17 cellular contexts compared by ENCODE assay signal in the genomic region with DNA sequence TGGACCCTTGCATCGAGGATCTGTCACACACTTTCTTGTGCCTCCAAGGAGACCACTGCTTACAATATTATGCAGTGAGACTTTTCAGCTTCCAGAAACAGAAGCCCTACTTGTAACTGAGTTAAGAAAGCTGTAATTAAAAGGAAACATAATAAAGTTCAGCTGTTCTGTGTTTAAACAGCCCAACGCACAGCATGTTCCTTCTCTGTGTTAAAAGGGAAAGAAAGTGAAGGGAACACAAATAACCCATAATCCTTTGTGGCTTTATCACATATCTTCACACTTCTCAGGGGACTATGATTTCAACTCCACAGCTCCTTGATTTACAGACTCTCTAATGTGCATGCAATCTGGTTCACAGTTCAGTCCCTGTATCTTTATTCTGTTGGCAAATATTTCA.
DNase-seq lines count a peak whose midpoint lies in the region; ATAC-seq and TF ChIP-seq lines count a peak whose summit lies in the region.
"Had no signal": no experiment of that assay in that cellular context is flagged by ENCODE, and none has a peak within 500 bp of the region (broad histone marks: within the 10 kb centered on the region; RNA-seq: fewer than 3 reads in every experiment).

No MANE protein-coding gene starts in this region.

- intact Hi-C loops in left cardiac atrium (cut with DNase I), result loop anchor here in 1 of 2 donors (10.0 kb wide), 1 partner anchor 64 kb away; no protein-coding TSS in a partner anchor

- DNase-seq in left cardiac atrium, result no peak
- no peak for DNase-seq in right atrium auricular region (ENCODE audit: low spot score)
- peak; percentile 61 for DNase-seq in inferior parietal cortex (ENCODE audit: extremely low spot score)
- peak; percentile 70 for DNase-seq in superior temporal gyrus (ENCODE audit: extremely low spot score)
- no peak for DNase-seq in kidney tubule cell (ENCODE audit: low spot score)
- no peak for DNase-seq in iPS-NIHi7 (ENCODE audit: extremely low spot score)
- DNase-seq: CD4-positive, alpha-beta T cell; DMS153; GF-D8; GM23248; HCEC 1CT; NCI-H1105; NCI-H2081 treated with DMSO at 0.1 percent for 48 hours; NCI-H748 treated with DMSO at 0.1 percent for 48 hours; SHP77 had no signal

- no peaks in the 10 kb centered on the region for H3K27me3 ChIP-seq in right atrium auricular region

- H3K36me3 ChIP-seq in right atrium auricular region, result no peaks in the 10 kb centered on the region

- TF ChIP-seq CTCF in right atrium auricular region (IDR thresholded peaks at IDR 0.05) (no peak), VCaP (conservative IDR thresholded peaks at IDR 0.05) (no peak)

- H3K27ac ChIP-seq in right atrium auricular region (peak overlapping the region in 1 of 2 donors; percentile 20), VCaP (peak overlapping the region; percentile 45)
- H3K27ac ChIP-seq: GM23248 had no signal

- ATAC-seq in left cardiac atrium (peak; percentile 21), HG02642 (IDR thresholded peaks at IDR 0.05; ENCODE audit: poor library complexity, unreplicated experiment) (no peak)

- H3K4me1 ChIP-seq in right atrium auricular region, result peaks cover 0 to 29% of the 10 kb centered on the region in 2 donors

- H3K9me3 ChIP-seq in right atrium auricular region, result no peaks in the 10 kb centered on the region

- no peak overlapping the region for H3K4me3 ChIP-seq in right atrium auricular region
- H3K4me3 ChIP-seq: GM23248 had no signal

Comparison
In these comparisons a context has a peak if more than half of its experiments do, and no peak if none do; other contexts are left out.
1. DNase-seq: peak in inferior parietal cortex (single experiment) and superior temporal gyrus (single experiment); none in left cardiac atrium (single experiment), right atrium auricular region (single experiment), kidney tubule cell (single experiment) and iPS-NIHi7 (single experiment).